In genomic region chr15:65827065-65827464, GRCh38 we compare ENCODE assay signal across 12 cellular contexts. TPM values are rescaled to one million over a fixed set of nuclear protein-coding genes. Genes with fewer than 3 reads are reported as not detected.
DNase-seq lines count a peak whose midpoint lies in the region; ATAC-seq and TF ChIP-seq lines count a peak whose summit lies in the region.
"Had no signal": no experiment of that assay in that cellular context is flagged by ENCODE, and none has a peak within 500 bp of the region (broad histone marks: within the 10 kb centered on the region; RNA-seq: fewer than 3 reads in every experiment).

No MANE protein-coding gene starts in this region.

- no peak overlapping the region for H3K4me3 ChIP-seq in WERI-Rb-1 (ENCODE audit: low read depth, low read length)
- H3K4me3 ChIP-seq in PC-3 (ENCODE audit: low read length): no peak overlapping the region
- H3K4me3 ChIP-seq in ascending aorta: no peak overlapping the region
- H3K4me3 ChIP-seq: K562 had no signal

- ATAC-seq in stimulated activated naive CD8-positive, alpha-beta T cell treated with anti-CD3 and anti-CD28 coated beads, Interleukin-15, amount 100 ng/mL, for 72 hours: peak; percentile 44
- no peak for ATAC-seq in PC-3
- ATAC-seq: K562 had no signal

- no TSS peak for BruUV-seq in PC-3 (replicated peaks; lab: Mats Ljungman, UMichigan)

- POLR2A ChIA-PET in PC-3 (lab: Charles Lee; ENCODE audit: unreplicated experiment): no interaction called here

- CTCF ChIA-PET in PC-3 (lab: Charles Lee): no interaction called here

- no peaks in the 10 kb centered on the region for H3K27me3 ChIP-seq in WERI-Rb-1 (ENCODE audit: insufficient read depth, low read depth, severe bottlenecking)
- no peaks in the 10 kb centered on the region for H3K27me3 ChIP-seq in PC-3 (ENCODE audit: low read length)
- H3K27me3 ChIP-seq in ascending aorta: no peaks in the 10 kb centered on the region

- intact Hi-C loops in PC-3 (cut with micrococcal nuclease): loop anchor here (5.0 kb wide), 1 partner anchor 170 kb away; no protein-coding TSS in a partner anchor
- intact Hi-C loops in ascending aorta (cut with DNase I): no loop called here

- no peak overlapping the region for H3K9ac ChIP-seq in PC-3 (ENCODE audit: low read length)

- H3K4me1 ChIP-seq in PC-3 (ENCODE audit: insufficient read depth, low read length): no peaks in the 10 kb centered on the region; the same call in 1 of the 2 replicates
- H3K4me1 ChIP-seq in ascending aorta: peaks cover 0 to 4% of the 10 kb centered on the region in 2 donors

- no peaks in the 10 kb centered on the region for H3K27me3 Mint-ChIP-seq in activated T-cell treated with anti-CD3 and anti-CD28 coated beads, Interleukin-2, amount 50 U/mL, for 24 hours
- H3K27me3 Mint-ChIP-seq in endothelial cell (ENCODE audit: unreplicated experiment): peaks cover 3% of the 10 kb centered on the region
- H3K27me3 Mint-ChIP-seq in stimulated activated naive CD8-positive, alpha-beta T cell treated with anti-CD3 and anti-CD28 coated beads, Interleukin-15, amount 100 ng/mL, for 72 hours: no peaks in the 10 kb centered on the region

- H3F3A ChIP-seq in PC-3 (ENCODE audit: low read length, unreplicated experiment): no peaks in the 10 kb centered on the region

- H3K79me2 ChIP-seq in PC-3 (ENCODE audit: low read length): no peaks in the 10 kb centered on the region

- H3K9me3 Mint-ChIP-seq in activated T-cell treated with anti-CD3 and anti-CD28 coated beads, Interleukin-2, amount 50 U/mL, for 24 hours: no peaks in the 10 kb centered on the region
- H3K9me3 Mint-ChIP-seq in endothelial cell (ENCODE audit: unreplicated experiment): peaks cover 3% of the 10 kb centered on the region
- peaks cover 0 to 4% of the 10 kb centered on the region in 2 donors for H3K9me3 Mint-ChIP-seq in stimulated activated naive CD8-positive, alpha-beta T cell treated with anti-CD3 and anti-CD28 coated beads, Interleukin-15, amount 100 ng/mL, for 72 hours

- H4K20me1 ChIP-seq in PC-3 (ENCODE audit: low read length): no peaks in the 10 kb centered on the region

- H3K4me3 Mint-ChIP-seq in activated T-cell treated with anti-CD3 and anti-CD28 coated beads, Interleukin-2, amount 50 U/mL, for 24 hours: peak overlapping the region; percentile 15
- H3K4me3 Mint-ChIP-seq in endothelial cell (ENCODE audit: unreplicated experiment): no peak overlapping the region
- H3K4me3 Mint-ChIP-seq in stimulated activated naive CD8-positive, alpha-beta T cell treated with anti-CD3 and anti-CD28 coated beads, Interleukin-15, amount 100 ng/mL, for 72 hours: peak overlapping the region; percentile 70 to 77

- H3K36me3 Mint-ChIP-seq in activated T-cell treated with anti-CD3 and anti-CD28 coated beads, Interleukin-2, amount 50 U/mL, for 24 hours (ENCODE audit: low read depth): no peaks in the 10 kb centered on the region
- H3K36me3 Mint-ChIP-seq in endothelial cell (ENCODE audit: low read depth, unreplicated experiment): no peaks in the 10 kb centered on the region

- H3K4me2 ChIP-seq in PC-3 (ENCODE audit: low read length): no peak overlapping the region

- H3K36me3 ChIP-seq in WERI-Rb-1: no peaks in the 10 kb centered on the region
- no peaks in the 10 kb centered on the region for H3K36me3 ChIP-seq in PC-3 (ENCODE audit: low read depth, low read length)
- no peaks in the 10 kb centered on the region for H3K36me3 ChIP-seq in ascending aorta

- no peak for TF ChIP-seq CTCF in WERI-Rb-1 (IDR thresholded peaks at IDR 0.05; ENCODE audit: low read depth, low read length)
- no peak for TF ChIP-seq CTCF in endothelial cell (IDR thresholded peaks at IDR 0.05; ENCODE audit: unreplicated experiment)
- TF ChIP-seq CTCF in PC-3 (conservative IDR thresholded peaks at IDR 0.05; ENCODE audit: low read depth, low read length): no peak
- TF ChIP-seq CTCF in ascending aorta (IDR thresholded peaks at IDR 0.05): no peak

- H3K9me2 ChIP-seq in PC-3 (replicated peaks; ENCODE audit: low read length): no peaks in the 10 kb centered on the region

- H3K27ac Mint-ChIP-seq in activated T-cell treated with anti-CD3 and anti-CD28 coated beads, Interleukin-2, amount 50 U/mL, for 24 hours: peak overlapping the region; percentile 90
- H3K27ac Mint-ChIP-seq in endothelial cell (ENCODE audit: unreplicated experiment): peak overlapping the region; percentile 95
- peak overlapping the region; percentile 84 to 90 for H3K27ac Mint-ChIP-seq in stimulated activated naive CD8-positive, alpha-beta T cell treated with anti-CD3 and anti-CD28 coated beads, Interleukin-15, amount 100 ng/mL, for 72 hours

- no peak overlapping the region for H2AFZ ChIP-seq in PC-3 (ENCODE audit: low read length)

- H3K4me1 Mint-ChIP-seq in activated T-cell treated with anti-CD3 and anti-CD28 coated beads, Interleukin-2, amount 50 U/mL, for 24 hours (ENCODE audit: low read depth): peaks cover 52% of the 10 kb centered on the region
- peaks cover 32% of the 10 kb centered on the region for H3K4me1 Mint-ChIP-seq in endothelial cell (ENCODE audit: unreplicated experiment)
- H3K4me1 Mint-ChIP-seq in stimulated activated naive CD8-positive, alpha-beta T cell treated with anti-CD3 and anti-CD28 coated beads, Interleukin-15, amount 100 ng/mL, for 72 hours: peaks cover 62% of the 10 kb centered on the region

- H3K27ac ChIP-seq in WERI-Rb-1: no peak overlapping the region
- H3K27ac ChIP-seq in PC-3 (ENCODE audit: low read length): no peak overlapping the region
- no peak overlapping the region for H3K27ac ChIP-seq in ascending aorta

- H3K9me3 ChIP-seq in WERI-Rb-1 (ENCODE audit: severe bottlenecking) (no peaks in the 10 kb centered on the region), PC-3 (ENCODE audit: low read length) (no peaks in the 10 kb centered on the region), ascending aorta (no peaks in the 10 kb centered on the region)

- no peak for DNase-seq in activated T-cell treated with anti-CD3 and anti-CD28 coated beads, Interleukin-2, amount 50 U/mL, for 24 hours
- DNase-seq in activated T-cell treated with anti-CD3 and anti-CD28 coated beads for 4 hours (no peak), WERI-Rb-1 (peak; percentile 18), endothelial cell (ENCODE audit: low spot score) (peak; percentile 43), UCSD-AML1 (lab: John Stamatoyannopoulos, UW; ENCODE audit: unreplicated experiment) (no peak), PC-3 (no peak), ascending aorta (ENCODE audit: low spot score in 2 of 2) (no peak)
- DNase-seq in stimulated activated naive CD8-positive, alpha-beta T cell treated with anti-CD3 and anti-CD28 coated beads, Interleukin-15, amount 100 ng/mL, for 72 hours: no peak
- DNase-seq: activated gamma-delta T cell, NCI-H187, NCI-H69 had no signal

RNA-seq across cellular contexts. Expression of gene DENND4A, which starts 35.0 kb away (rescaled TPM):
- total RNA-seq in endothelial cell (ENCODE audit: unreplicated experiment) (17.1 TPM), PC-3 (2014; rRNA removed) (6.2 and 11.6 TPM in 2 replicates), ascending aorta (21.9 TPM)

RNA-seq across cellular contexts. Expression of gene RAB11A, which starts 42.2 kb away (rescaled TPM):
- total RNA-seq in endothelial cell (ENCODE audit: unreplicated experiment) (482 TPM), PC-3 (2014; rRNA removed) (123 and 171 TPM in 2 replicates), ascending aorta (192 TPM)

Comparison
In these comparisons a context has a peak if more than half of its experiments do, and no peak if none do; other contexts are left out.
1. DNase-seq: peak in WERI-Rb-1 (single experiment) and endothelial cell (single experiment); none in activated T-cell treated with anti-CD3 and anti-CD28 coated beads, Interleukin-2, amount 50 U/mL, for 24 hours (single experiment), activated T-cell treated with anti-CD3 and anti-CD28 coated beads for 4 hours (single experiment), stimulated activated naive CD8-positive, alpha-beta T cell treated with anti-CD3 and anti-CD28 coated beads, Interleukin-15, amount 100 ng/mL, for 72 hours (0 of 2), UCSD-AML1 (single experiment), PC-3 (single experiment) and ascending aorta (0 of 2).
2. Peak in every context shown above with its lines, with median percentiles within 50 percentile points of each other: H3K27ac Mint-ChIP-seq.